Comparison of ENCODE assay signal across 8 cellular contexts in genomic region chr3:30286007-30286669, GRCh38.
DNase-seq lines count a peak whose midpoint lies in the region; ATAC-seq, FAIRE-seq and TF ChIP-seq lines count a peak whose summit lies in the region.

No MANE protein-coding gene starts in this region.

- H3F3A ChIP-seq in Loucy (ENCODE audit: low read depth) = peaks cover 2% of the 10 kb centered on the region; the same call in 1 of the 2 replicates

- no peaks in the 10 kb centered on the region for H4K20me1 ChIP-seq in BLaER1
- H4K20me1 ChIP-seq in Loucy (ENCODE audit: insufficient read depth, low read length, poor library complexity, severe bottlenecking) = no peaks in the 10 kb centered on the region
- no peaks in the 10 kb centered on the region for H4K20me1 ChIP-seq in astrocyte (ENCODE audit: insufficient read depth, low read length)

- H3K36me3 ChIP-seq in BLaER1 = no peaks in the 10 kb centered on the region
- no peaks in the 10 kb centered on the region for H3K36me3 ChIP-seq in Loucy (ENCODE audit: insufficient read depth, low read length)
- H3K36me3 ChIP-seq in astrocyte (ENCODE audit: insufficient read depth, low read length) = no peaks in the 10 kb centered on the region
- H3K36me3 ChIP-seq in tibial artery = no peaks in the 10 kb centered on the region

- DNase-seq in astrocyte (ENCODE audit: low read depth) (peak; percentile 97), kidney tubule cell (ENCODE audit: low spot score) (peak; percentile 89), tibial artery (peak; percentile 85 to 86)

- FAIRE-seq in astrocyte (lab: Jason Lieb, UNC) = peak; percentile 100

- H3K4me1 ChIP-seq in BLaER1 = peaks cover 52% of the 10 kb centered on the region
- H3K4me1 ChIP-seq in Loucy (ENCODE audit: insufficient read depth, low read length, poor library complexity, severe bottlenecking) = peaks cover 48% of the 10 kb centered on the region
- H3K4me1 ChIP-seq in astrocyte (ENCODE audit: insufficient read depth, low read length) = peaks cover 39% of the 10 kb centered on the region
- H3K4me1 ChIP-seq in tibial artery = peaks cover 0 to 53% (median 26%) of the 10 kb centered on the region in 4 donors

- H3K4me3 ChIP-seq in BLaER1 (no peak overlapping the region), Loucy (ENCODE audit: low read length, poor library complexity, severe bottlenecking) (peak overlapping the region; percentile 3), astrocyte (ENCODE audit: insufficient read depth, low read depth, low read length) (no peak overlapping the region), tibial artery (no peak overlapping the region)

- peak overlapping the region; percentile 74 for H3K4me2 ChIP-seq in BLaER1
- peak overlapping the region; percentile 45 for H3K4me2 ChIP-seq in Loucy (ENCODE audit: low read depth, low read length, poor library complexity, severe bottlenecking)
- H3K4me2 ChIP-seq in astrocyte (ENCODE audit: low read length) = peak overlapping the region; percentile 61

- no peak overlapping the region for H2AFZ ChIP-seq in Loucy (ENCODE audit: low read length)
- H2AFZ ChIP-seq in astrocyte (ENCODE audit: low read depth, low read length) = no peak overlapping the region

- H3K4me3 Mint-ChIP-seq in astrocyte (ENCODE audit: unreplicated experiment) = no peak overlapping the region

- H3K36me3 Mint-ChIP-seq in astrocyte (ENCODE audit: low read depth, unreplicated experiment) = no peaks in the 10 kb centered on the region

- intact Hi-C loops in tibial artery (cut with DNase I; ENCODE audit: low total_unique reads) = no loop called here

- H3K9me3 ChIP-seq in BLaER1 = no peaks in the 10 kb centered on the region
- no peaks in the 10 kb centered on the region for H3K9me3 ChIP-seq in Loucy (ENCODE audit: insufficient read depth, low read depth, low read length)
- no peaks in the 10 kb centered on the region for H3K9me3 ChIP-seq in astrocyte (ENCODE audit: insufficient read depth, low read depth, low read length)
- no peaks in the 10 kb centered on the region for H3K9me3 ChIP-seq in tibial artery

- H3K79me2 ChIP-seq in Loucy (ENCODE audit: insufficient read depth, low read length) = no peaks in the 10 kb centered on the region
- H3K79me2 ChIP-seq in astrocyte (ENCODE audit: insufficient read depth, low read length) = no peaks in the 10 kb centered on the region

- H3K9me2 ChIP-seq in Loucy (replicated peaks; ENCODE audit: low read depth, low read length) = no peaks in the 10 kb centered on the region

- no peak for ATAC-seq in GM18520 (IDR thresholded peaks at IDR 0.05; ENCODE audit: unreplicated experiment)
- ATAC-seq in HG02884 (IDR thresholded peaks at IDR 0.05; ENCODE audit: unreplicated experiment) = no peak
- no peak for ATAC-seq in GM19463 (IDR thresholded peaks at IDR 0.05; ENCODE audit: unreplicated experiment)

- no peaks in the 10 kb centered on the region for H3K27me3 ChIP-seq in BLaER1
- H3K27me3 ChIP-seq in Loucy (ENCODE audit: insufficient read depth, low read length, poor library complexity, severe bottlenecking) = no peaks in the 10 kb centered on the region
- no peaks in the 10 kb centered on the region for H3K27me3 ChIP-seq in astrocyte (ENCODE audit: insufficient read depth, low read length)
- no peaks in the 10 kb centered on the region for H3K27me3 ChIP-seq in tibial artery

- H3K4me1 Mint-ChIP-seq in astrocyte (ENCODE audit: low read depth, unreplicated experiment) = peaks cover 55% of the 10 kb centered on the region

- TF ChIP-seq CTCF in Loucy (conservative IDR thresholded peaks at IDR 0.05; ENCODE audit: low read length) (no peak), astrocyte (IDR thresholded peaks at IDR 0.05; ENCODE audit: insufficient read depth, low read depth, low read length) (no peak), tibial artery (IDR thresholded peaks at IDR 0.05) (no peak)

- H3K27ac Mint-ChIP-seq in astrocyte (ENCODE audit: unreplicated experiment) = peak overlapping the region; percentile 75

- 0 out of 2 replicates have a peak overlapping the region, but pooled peaks have one; percentile 1 for H3K27ac ChIP-seq in BLaER1
- H3K27ac ChIP-seq in astrocyte (ENCODE audit: low read depth, low read length) = peak overlapping the region; percentile 71
- H3K27ac ChIP-seq in tibial artery = peak overlapping the region; percentile 54 to 58

- H3K27me3 Mint-ChIP-seq in astrocyte (ENCODE audit: low read depth, unreplicated experiment) = no peaks in the 10 kb centered on the region

- H3K9me3 Mint-ChIP-seq in astrocyte (ENCODE audit: unreplicated experiment) = no peaks in the 10 kb centered on the region

- H3K9ac ChIP-seq in BLaER1 (no peak overlapping the region), Loucy (ENCODE audit: low read depth, low read length, poor library complexity, severe bottlenecking) (no peak overlapping the region), astrocyte (ENCODE audit: low read length) (peak overlapping the region; percentile 15)

Comparison
In these comparisons a context has a peak if more than half of its experiments do, and no peak if none do; other contexts are left out.
1. H3K27ac ChIP-seq: peak in every context shown above with its lines; median percentile 71 in astrocyte; 56 in tibial artery; 1 in BLaER1.